ENCODE assay signal across 8 cellular contexts in the genomic region with DNA sequence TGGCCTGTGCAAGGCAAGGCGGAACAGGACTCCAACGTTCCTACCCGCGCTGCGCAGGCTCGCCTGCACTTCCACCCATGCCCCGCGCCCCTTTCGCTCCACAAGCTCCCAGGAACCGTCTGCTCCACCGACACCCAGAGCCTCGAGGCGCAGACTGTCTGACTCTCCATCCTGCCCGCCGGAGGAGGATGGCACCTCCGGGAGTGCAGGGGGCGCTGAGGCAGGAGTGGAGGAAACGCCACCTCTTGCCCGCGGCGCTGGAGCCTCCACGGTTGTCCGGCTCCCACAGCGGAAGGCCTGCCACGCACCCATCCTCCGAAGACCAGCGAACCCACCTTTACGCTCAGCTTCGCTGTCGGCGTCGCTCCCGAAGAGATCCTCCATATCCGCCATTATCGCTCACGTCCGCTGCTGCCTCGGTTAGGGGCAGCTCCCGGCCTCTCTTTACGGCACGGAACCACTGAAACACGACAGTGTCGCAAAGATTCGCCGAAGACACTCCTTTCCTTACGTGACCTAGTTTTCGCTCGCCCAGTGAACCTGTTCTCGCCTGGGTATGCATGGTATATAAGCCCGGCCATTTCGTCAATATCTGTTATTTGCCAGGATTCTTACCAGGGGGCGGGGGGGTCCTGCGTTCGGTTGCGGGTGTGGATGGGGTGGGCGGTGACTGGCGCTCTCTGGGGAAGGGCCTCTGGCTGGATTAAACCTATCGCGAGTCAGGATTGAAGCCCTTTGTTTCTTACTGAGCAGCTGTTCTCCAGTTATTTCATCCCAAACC. TPM values are rescaled to one million over a fixed set of nuclear protein-coding genes. Genes with fewer than 3 reads are reported as not detected.
DNase-seq lines count a peak whose midpoint lies in the region; ATAC-seq and TF ChIP-seq lines count a peak whose summit lies in the region.

A gene (minus strand): TSS at position 426 of the 781 bp plus-strand sequence. CDS start 33 bp downstream, at position 393.

- intact Hi-C loops in naive thymus-derived CD4-positive, alpha-beta T cell (cut with micrococcal nuclease) = loop anchor here (1.0 to 5.0 kb wide), 8 partner anchors 11 to 706 kb away; a partner anchor contains a TSS

- H3K9me3 ChIP-seq in DOHH2 (ENCODE audit: control insufficient read depth, insufficient read depth, low read length) (no peaks in the 10 kb centered on the region), KOPT-K1 (ENCODE audit: insufficient read depth, low read length, poor library complexity, severe bottlenecking) (peaks cover 9% of the 10 kb centered on the region), Peyer's patch (peaks cover 0 to 9% (median 0%) of the 10 kb centered on the region in 4 donors)
- peaks cover 0 to 10% (median 0%) of the 10 kb centered on the region in 3 experiments for H3K9me3 ChIP-seq in naive thymus-derived CD4-positive, alpha-beta T cell (ENCODE audit: control insufficient read depth in 2 of 3, low read length in 3 of 3)

- no peaks in the 10 kb centered on the region for H3K9me2 ChIP-seq in DOHH2 (replicated peaks; ENCODE audit: control insufficient read depth, low read length)

- H3K27ac Mint-ChIP-seq in activated T-cell treated with anti-CD3 and anti-CD28 coated beads, Interleukin-2, amount 50 U/mL, for 72 hours = peak within 1 kb of the TSS; percentile 98
- H3K27ac Mint-ChIP-seq in naive thymus-derived CD4-positive, alpha-beta T cell = peak within 1 kb of the TSS; percentile 94 to 100 (median 98)
- peak within 1 kb of the TSS; percentile 95 for H3K27ac Mint-ChIP-seq in stimulated activated naive B cell treated with anti-CD40 and anti-IgM and Interleukin-4, amounts not matched to agents 10 μg/mL and 1 μg/mL and 100 μg/mL, for 72 hours

- peak; percentile 72 for ATAC-seq in GM21786 (IDR thresholded peaks at IDR 0.05; ENCODE audit: unreplicated experiment)
- peak; percentile 90 to 92 for ATAC-seq in activated T-cell treated with anti-CD3 and anti-CD28 coated beads, Interleukin-2, amount 50 U/mL, for 72 hours (replicated peaks in 1 of 2)
- ATAC-seq in naive thymus-derived CD4-positive, alpha-beta T cell = peak; percentile 98
- peak; percentile 89 to 93 for ATAC-seq in stimulated activated naive B cell treated with anti-CD40 and anti-IgM and Interleukin-4, amounts not matched to agents 10 μg/mL and 1 μg/mL and 100 μg/mL, for 72 hours (replicated peaks)

- peak within 1 kb of the TSS; percentile 95 to 97 for H3K4me3 Mint-ChIP-seq in activated T-cell treated with anti-CD3 and anti-CD28 coated beads, Interleukin-2, amount 50 U/mL, for 72 hours
- peak within 1 kb of the TSS; percentile 97 to 99 (median 98) for H3K4me3 Mint-ChIP-seq in naive thymus-derived CD4-positive, alpha-beta T cell
- H3K4me3 Mint-ChIP-seq in stimulated activated naive B cell treated with anti-CD40 and anti-IgM and Interleukin-4, amounts not matched to agents 10 μg/mL and 1 μg/mL and 100 μg/mL, for 72 hours = peak within 1 kb of the TSS; percentile 89 to 92

- H3K9me3 Mint-ChIP-seq in activated T-cell treated with anti-CD3 and anti-CD28 coated beads, Interleukin-2, amount 50 U/mL, for 72 hours = peaks cover 3 to 4% of the 10 kb centered on the region in 2 donors
- H3K9me3 Mint-ChIP-seq in naive thymus-derived CD4-positive, alpha-beta T cell = peaks cover 0 to 18% (median 6%) of the 10 kb centered on the region in 11 donors
- peaks cover 4 to 6% of the 10 kb centered on the region in 2 donors for H3K9me3 Mint-ChIP-seq in stimulated activated naive B cell treated with anti-CD40 and anti-IgM and Interleukin-4, amounts not matched to agents 10 μg/mL and 1 μg/mL and 100 μg/mL, for 72 hours

- H3K4me1 Mint-ChIP-seq in activated T-cell treated with anti-CD3 and anti-CD28 coated beads, Interleukin-2, amount 50 U/mL, for 72 hours (ENCODE audit: low read depth) = peaks cover 32% of the 10 kb centered on the region
- peaks cover 10 to 33% (median 26%) of the 10 kb centered on the region in 7 donors for H3K4me1 Mint-ChIP-seq in naive thymus-derived CD4-positive, alpha-beta T cell
- H3K4me1 Mint-ChIP-seq in stimulated activated naive B cell treated with anti-CD40 and anti-IgM and Interleukin-4, amounts not matched to agents 10 μg/mL and 1 μg/mL and 100 μg/mL, for 72 hours = peaks cover 11 to 19% of the 10 kb centered on the region in 2 donors

- H3K27me3 ChIP-seq in DOHH2 (ENCODE audit: control insufficient read depth, low read length) (no peaks in the 10 kb centered on the region), Peyer's patch (no peaks in the 10 kb centered on the region)
- no peaks in the 10 kb centered on the region for H3K27me3 ChIP-seq in naive thymus-derived CD4-positive, alpha-beta T cell (ENCODE audit: control insufficient read depth in 2 of 2, insufficient read depth in 2 of 2, low read length in 2 of 2)

- DNase-seq in Peyer's patch (peak; percentile 86 to 97 (median 93)), fibroblast of gingiva (ENCODE audit: low read depth) (peak; percentile 99)
- DNase-seq in activated T-cell treated with anti-CD3 and anti-CD28 coated beads, Interleukin-2, amount 50 U/mL, for 72 hours = peak; percentile 87 to 93
- peak; percentile 59 to 94 (median 91) for DNase-seq in naive thymus-derived CD4-positive, alpha-beta T cell
- peak; percentile 88 for DNase-seq in stimulated activated naive B cell treated with anti-CD40 and anti-IgM and Interleukin-4, amounts not matched to agents 10 μg/mL and 1 μg/mL and 100 μg/mL, for 72 hours

- peak; percentile 63 for TF ChIP-seq CTCF in DOHH2 (IDR thresholded peaks at IDR 0.05; ENCODE audit: low read depth, low read length, poor library complexity, severe bottlenecking)
- peak in 5 of 6 experiments; percentile 10 to 53 (median 51) for TF ChIP-seq CTCF in Peyer's patch (IDR thresholded peaks at IDR 0.05)

- CTCF ChIA-PET in naive thymus-derived CD4-positive, alpha-beta T cell (lab: Charles Lee) = interaction anchor here (0.6 to 2.6 kb wide), 5 partner anchors 10 to 256 kb away, joined by 3 to 13 read pairs (median 4); no protein-coding TSS in a partner anchor

- H3F3A ChIP-seq in DOHH2 (ENCODE audit: control insufficient read depth, insufficient read depth) = no peaks in the 10 kb centered on the region

- H3K79me2 ChIP-seq in DOHH2 (ENCODE audit: control insufficient read depth, low read length) = peaks cover 55% of the 10 kb centered on the region

- H3K36me3 Mint-ChIP-seq in activated T-cell treated with anti-CD3 and anti-CD28 coated beads, Interleukin-2, amount 50 U/mL, for 72 hours (ENCODE audit: insufficient read depth in 2 of 2) = peaks cover 11 to 18% of the 10 kb centered on the region in 2 donors
- H3K36me3 Mint-ChIP-seq in naive thymus-derived CD4-positive, alpha-beta T cell = peaks cover 4 to 16% (median 14%) of the 10 kb centered on the region in 5 donors
- H3K36me3 Mint-ChIP-seq in stimulated activated naive B cell treated with anti-CD40 and anti-IgM and Interleukin-4, amounts not matched to agents 10 μg/mL and 1 μg/mL and 100 μg/mL, for 72 hours = peaks cover 16 to 17% of the 10 kb centered on the region in 2 donors

- H3K27ac ChIP-seq in DOHH2 (ENCODE audit: low read depth, low read length) = peak within 1 kb of the TSS; percentile 72
- peak within 1 kb of the TSS; percentile 82 for H3K27ac ChIP-seq in KOPT-K1 (ENCODE audit: low read depth, low read length, poor library complexity, severe bottlenecking)
- H3K27ac ChIP-seq in Peyer's patch = peak within 1 kb of the TSS; percentile 80 to 92 (median 90)
- peak within 1 kb of the TSS; percentile 79 for H3K27ac ChIP-seq in naive thymus-derived CD4-positive, alpha-beta T cell (ENCODE audit: low read depth, low read length)

- H3K4me2 ChIP-seq in DOHH2 (ENCODE audit: low read length) = peak within 1 kb of the TSS; percentile 63

- POLR2A ChIA-PET in naive thymus-derived CD4-positive, alpha-beta T cell (lab: Charles Lee) = interaction anchor here (0.5 to 3.4 kb wide), 15 partner anchors 9 to 264 kb away, joined by 3 to 19 read pairs (median 5); no protein-coding TSS in a partner anchor

- no peaks in the 10 kb centered on the region for H4K20me1 ChIP-seq in DOHH2 (ENCODE audit: control insufficient read depth, insufficient read depth, low read depth, low read length)

- peaks cover 10% of the 10 kb centered on the region for H3K4me1 ChIP-seq in DOHH2 (ENCODE audit: control insufficient read depth, low read length)
- H3K4me1 ChIP-seq in Peyer's patch = peaks cover 0 to 16% (median 8%) of the 10 kb centered on the region in 4 donors
- H3K4me1 ChIP-seq in naive thymus-derived CD4-positive, alpha-beta T cell (ENCODE audit: control insufficient read depth in 2 of 2, insufficient read depth in 2 of 2, low read length in 2 of 2) = peaks cover 11 to 13% of the 10 kb centered on the region in 2 donors

- TF ChIP-seq POLR2A in Peyer's patch (IDR thresholded peaks at IDR 0.05) = peak; percentile 40 to 55

- H3K36me3 ChIP-seq in DOHH2 (ENCODE audit: control insufficient read depth, low read length) (peaks cover 5% of the 10 kb centered on the region; the same call in 1 of the 2 replicates), KOPT-K1 (ENCODE audit: insufficient read depth, low read length) (peaks cover 11% of the 10 kb centered on the region; the same call in 1 of the 2 replicates), Peyer's patch (no peaks in the 10 kb centered on the region)
- peaks cover 0 to 4% (median 0%) of the 10 kb centered on the region in 3 experiments for H3K36me3 ChIP-seq in naive thymus-derived CD4-positive, alpha-beta T cell (ENCODE audit: control insufficient read depth in 2 of 3, insufficient read depth in 3 of 3, low read length in 3 of 3)

- peak within 1 kb of the TSS; percentile 92 for H3K4me3 ChIP-seq in DOHH2 (ENCODE audit: low read length)
- H3K4me3 ChIP-seq in Peyer's patch = peak within 1 kb of the TSS; percentile 65 to 94 (median 72)
- peak within 1 kb of the TSS; percentile 95 for H3K4me3 ChIP-seq in naive thymus-derived CD4-positive, alpha-beta T cell (ENCODE audit: low read length)

- no peaks in the 10 kb centered on the region for H3K27me3 Mint-ChIP-seq in activated T-cell treated with anti-CD3 and anti-CD28 coated beads, Interleukin-2, amount 50 U/mL, for 72 hours (ENCODE audit: low read depth)
- peaks cover 0 to 3% (median 0%) of the 10 kb centered on the region in 5 donors for H3K27me3 Mint-ChIP-seq in naive thymus-derived CD4-positive, alpha-beta T cell
- no peaks in the 10 kb centered on the region for H3K27me3 Mint-ChIP-seq in stimulated activated naive B cell treated with anti-CD40 and anti-IgM and Interleukin-4, amounts not matched to agents 10 μg/mL and 1 μg/mL and 100 μg/mL, for 72 hours

RNA-seq across cellular contexts. Expression of the gene that starts here (rescaled TPM):
- 10 to 100 TPM; 23.9 to 53.6 (median 27.3) TPM for total RNA-seq in Peyer's patch
- total RNA-seq in activated T-cell treated with anti-CD3 and anti-CD28 coated beads, Interleukin-2, amount 50 U/mL, for 72 hours = 10 to 100 TPM; 21.4 to 22.7 TPM
- total RNA-seq in naive thymus-derived CD4-positive, alpha-beta T cell = 10 to 100 TPM in 3 of 5 experiments, 1 to 10 TPM in 2; 9.2 to 30.1 (median 19.3) TPM
- polyA plus RNA-seq in naive thymus-derived CD4-positive, alpha-beta T cell = 10 to 100 TPM; 16.5 to 33.2 TPM

Comparison
In these comparisons a context has a peak if more than half of its experiments do, and no peak if none do; other contexts are left out.
1. Peak in every context shown above with its lines: DNase-seq, ATAC-seq, H3K4me3 ChIP-seq and H3K27ac ChIP-seq.